ENCODE assay signal across 31 cellular contexts in genomic region chr14:105470163-105470811, GRCh38. TPM values are rescaled to one million over a fixed set of nuclear protein-coding genes. Genes with fewer than 3 reads are reported as not detected.
DNase-seq lines count a peak whose midpoint lies in the region; FAIRE-seq and TF ChIP-seq lines count a peak whose summit lies in the region.
"Had no signal": no experiment of that assay in that cellular context is flagged by ENCODE, and none has a peak within 500 bp of the region (broad histone marks: within the 10 kb centered on the region; RNA-seq: fewer than 3 reads in every experiment).

No MANE protein-coding gene starts in this region.

- H2AFZ ChIP-seq in mammary epithelial cell (ENCODE audit: low read depth, low read length) = no peak overlapping the region

- H4K20me1 ChIP-seq in mammary epithelial cell (ENCODE audit: insufficient read depth, low read length) = peaks cover 5% of the 10 kb centered on the region

- CTCF ChIA-PET in MCF 10A (lab: Yijun Ruan, JAX) = interaction anchor here (0.5 to 1.5 kb wide), 4 partner anchors 10 to 571 kb away, joined by 3 to 5 read pairs (median 4); no protein-coding TSS in a partner anchor
- CTCF ChIA-PET in mammary epithelial cell (lab: Charles Lee; ENCODE audit: low non-redundant PET) = no interaction called here

- H3K27ac Mint-ChIP-seq in MCF 10A (ENCODE audit: low read depth, unreplicated experiment) = no peak overlapping the region
- H3K27ac Mint-ChIP-seq: activated CD4-positive, alpha-beta T cell treated with anti-CD3 and anti-CD28 coated beads, Interleukin-2, amount 10 ng/mL, durations not matched to agents 7 days and 5 days; activated naive CD8-positive, alpha-beta T cell treated with anti-CD3 and anti-CD28 coated beads, Interleukin-2, amount 10 ng/mL, durations not matched to agents 7 days and 5 days; activated T-helper 2 cell treated with anti-CD3 and anti-CD28 coated beads, Interferon-gamma antibody, Interleukin-2, Interleukin-4, amounts not matched to agents 10 μg/mL and 5 μg/mL and 100 μg/mL, durations not matched to agents 14 hours and 24 hours and 36 hours; B cell; dendritic cell treated with granulocyte-macrophage colony-stimulating factor and Interleukin-4, amounts not matched to agents 40 ng/mL and 50 ng/mL, for 4 days; natural killer cell treated with Interleukin-12 subunit alpha and Interleukin-12 subunit beta and Interleukin-15 and Interleukin-18, amount 100 ng/mL, for 72 hours; progenitor cell of endocrine pancreas had no signal

- peak overlapping the region in 1 of 3 donors; percentile 33 for H3K4me3 ChIP-seq in breast epithelium
- no peak overlapping the region for H3K4me3 ChIP-seq in mammary epithelial cell (replicated peaks in 1 of 3; ENCODE audit: insufficient read depth in 1 of 3, low read depth in 2 of 3, low read length in 3 of 3)
- no peak overlapping the region for H3K4me3 ChIP-seq in tibial artery

- H3K79me2 ChIP-seq in mammary epithelial cell (ENCODE audit: insufficient read depth, low read length) = no peaks in the 10 kb centered on the region

- in situ Hi-C loops in mammary epithelial cell (cut with MboI; ENCODE audit: low sequenced_read_pairs in 2 of 2) (no loop called here), KBM-7 (cut with MboI; ENCODE audit: low pct_unique_long_range_greater_than_20kb, low sequenced_read_pairs) (no loop called here)

- no TSS peak for BruUV-seq in MCF 10A (replicated peaks; lab: Mats Ljungman, UMichigan)
- TSS peak; percentile 55 for BruUV-seq in mammary epithelial cell (replicated peaks; lab: Mats Ljungman, UMichigan)

- TF ChIP-seq CTCF in breast epithelium (IDR thresholded peaks at IDR 0.05) (no peak), MCF 10A (IDR thresholded peaks at IDR 0.05; ENCODE audit: unreplicated experiment) (no peak), mammary epithelial cell (conservative IDR thresholded peaks at IDR 0.05 in 1 of 2, IDR thresholded peaks at IDR 0.05 in 1 of 2; ENCODE audit: extremely low read depth in 1 of 2, insufficient read depth in 1 of 2, low read depth in 1 of 2, low read length in 2 of 2) (no peak), tibial artery (IDR thresholded peaks at IDR 0.05) (no peak)

- no peak for TF ChIP-seq POLR2A in breast epithelium (IDR thresholded peaks at IDR 0.05)
- no peak for TF ChIP-seq POLR2A in GM12891 (IDR thresholded peaks at IDR 0.05; ENCODE audit: low read depth, low read length)

- no peak overlapping the region for H3K9ac ChIP-seq in mammary epithelial cell (ENCODE audit: insufficient read depth, low read length)

- POLR2A ChIA-PET in MCF 10A (lab: Yijun Ruan, JAX) = interaction anchor here (0.7 to 1.2 kb wide), 2 partner anchors 19 to 296 kb away, joined by 3 read pairs; no protein-coding TSS in a partner anchor

- no peak for FAIRE-seq in GM12891 (lab: Jason Lieb, UNC)
- FAIRE-seq: GM18507 had no signal

- H3K4me1 ChIP-seq in breast epithelium = peaks cover 35 to 53% of the 10 kb centered on the region in 2 donors
- H3K4me1 ChIP-seq in mammary epithelial cell (ENCODE audit: insufficient read depth, low read length) = peaks cover 44% of the 10 kb centered on the region
- peaks cover 12 to 90% (median 66%) of the 10 kb centered on the region in 4 donors for H3K4me1 ChIP-seq in tibial artery

- peaks cover 14% of the 10 kb centered on the region for H3K36me3 Mint-ChIP-seq in MCF 10A (ENCODE audit: insufficient read depth, unreplicated experiment)
- H3K36me3 Mint-ChIP-seq: activated naive CD8-positive, alpha-beta T cell treated with anti-CD3 and anti-CD28 coated beads, Interleukin-2, amount 10 ng/mL, durations not matched to agents 7 days and 5 days; natural killer cell treated with Interleukin-12 subunit alpha and Interleukin-12 subunit beta and Interleukin-15 and Interleukin-18, amount 100 ng/mL, for 72 hours had no signal

- H3K4me2 ChIP-seq in mammary epithelial cell (ENCODE audit: insufficient read depth, low read depth, low read length) = no peak overlapping the region

- H3K27me3 ChIP-seq in breast epithelium (no peaks in the 10 kb centered on the region), mammary epithelial cell (ENCODE audit: insufficient read depth, low read length) (no peaks in the 10 kb centered on the region), tibial artery (no peaks in the 10 kb centered on the region)

- dilution Hi-C loops in mammary epithelial cell (cut with HindIII; ENCODE audit: low sequenced_read_pairs) = no loop called here

- peaks cover 5% of the 10 kb centered on the region for H3K4me1 Mint-ChIP-seq in MCF 10A (ENCODE audit: insufficient read depth, unreplicated experiment)
- H3K4me1 Mint-ChIP-seq: activated naive CD8-positive, alpha-beta T cell treated with anti-CD3 and anti-CD28 coated beads, Interleukin-2, amount 10 ng/mL, durations not matched to agents 7 days and 5 days had no signal

- intact Hi-C loops in breast epithelium (cut with DNase I; ENCODE audit: low total_unique reads) (no loop called here), MCF 10A (cut with micrococcal nuclease) (no loop called here), mammary epithelial cell (cut with micrococcal nuclease) (no loop called here), tibial artery (cut with DNase I; ENCODE audit: low total_unique reads) (loop anchor here (10.0 kb wide), 1 partner anchor 715 kb away; the partner anchor contains the start of gene SIVA1)

- H3K9me3 Mint-ChIP-seq in MCF 10A (ENCODE audit: unreplicated experiment) = no peaks in the 10 kb centered on the region
- H3K9me3 Mint-ChIP-seq: activated CD4-positive, alpha-beta T cell treated with anti-CD3 and anti-CD28 coated beads, Interleukin-2, amount 10 ng/mL, durations not matched to agents 7 days and 5 days; activated naive CD8-positive, alpha-beta T cell treated with anti-CD3 and anti-CD28 coated beads, Interleukin-2, amount 10 ng/mL, durations not matched to agents 7 days and 5 days; activated T-helper 2 cell treated with anti-CD3 and anti-CD28 coated beads, Interferon-gamma antibody, Interleukin-2, Interleukin-4, amounts not matched to agents 10 μg/mL and 5 μg/mL and 100 μg/mL, durations not matched to agents 14 hours and 24 hours and 36 hours; brain; dendritic cell treated with granulocyte-macrophage colony-stimulating factor and Interleukin-4, amounts not matched to agents 40 ng/mL and 50 ng/mL, for 4 days; natural killer cell treated with Interleukin-12 subunit alpha and Interleukin-12 subunit beta and Interleukin-15 and Interleukin-18, amount 100 ng/mL, for 72 hours had no signal

- DNase-seq in breast epithelium (ENCODE audit: low spot score in 2 of 2) (no peak), MCF 10A (ENCODE audit: unreplicated experiment) (no peak), mammary epithelial cell (no peak), left kidney (ENCODE audit: low read depth, low spot score) (peak; percentile 73), tibial artery (no peak), T-helper 2 cell (no peak), KBM-7 (no peak), GM12891 (ENCODE audit: insufficient read length, low spot score) (no peak)
- DNase-seq: activated CD4-positive, alpha-beta T cell treated with anti-CD3 and anti-CD28 coated beads, Interleukin-2, amount 10 ng/mL, durations not matched to agents 7 days and 5 days; activated naive CD8-positive, alpha-beta T cell treated with anti-CD3 and anti-CD28 coated beads, Interleukin-2, amount 10 ng/mL, durations not matched to agents 7 days and 5 days; Calu3; EL; erythroblast; foreskin melanocyte; KG1; midbrain; MV-4-11; NCI-H2227 treated with DMSO at 0.1 percent for 48 hours; NCI-H748 treated with DMSO at 0.1 percent for 48 hours; OCI-M1; stimulated activated CD4-positive, alpha-beta T cell treated with anti-CD3 and anti-CD28 coated beads, Interleukin-2, amount 100 ng/mL, for 24 hours; stimulated activated naive CD4-positive, alpha-beta T cell treated with Interleukin-2 at 50 U/mL for 16 hours; T-helper 1 cell had no signal

- H3K27ac ChIP-seq in breast epithelium (peak overlapping the region; percentile 96 to 99), mammary epithelial cell (ENCODE audit: insufficient read depth, low read depth, low read length) (no peak overlapping the region), tibial artery (peak overlapping the region; percentile 97 to 98)

- WGBS in mammary epithelial cell (ENCODE audit: low coverage, missing lambda C conversion rate) = 98% methylated on average over 13 of the region's 41 CpGs

- H3K9me3 ChIP-seq in breast epithelium (no peaks in the 10 kb centered on the region), mammary epithelial cell (replicated peaks; ENCODE audit: insufficient read depth, low read length) (no peaks in the 10 kb centered on the region), tibial artery (no peaks in the 10 kb centered on the region)

- H3K27me3 Mint-ChIP-seq in MCF 10A (ENCODE audit: insufficient read depth, unreplicated experiment) = no peaks in the 10 kb centered on the region
- H3K27me3 Mint-ChIP-seq: activated naive CD8-positive, alpha-beta T cell treated with anti-CD3 and anti-CD28 coated beads, Interleukin-2, amount 10 ng/mL, durations not matched to agents 7 days and 5 days; B cell; brain; natural killer cell treated with Interleukin-12 subunit alpha and Interleukin-12 subunit beta and Interleukin-15 and Interleukin-18, amount 100 ng/mL, for 72 hours; progenitor cell of endocrine pancreas had no signal

- no peak overlapping the region for H3K4me3 Mint-ChIP-seq in MCF 10A (ENCODE audit: unreplicated experiment)
- H3K4me3 Mint-ChIP-seq: activated CD4-positive, alpha-beta T cell treated with anti-CD3 and anti-CD28 coated beads, Interleukin-2, amount 10 ng/mL, durations not matched to agents 7 days and 5 days; activated naive CD8-positive, alpha-beta T cell treated with anti-CD3 and anti-CD28 coated beads, Interleukin-2, amount 10 ng/mL, durations not matched to agents 7 days and 5 days; B cell; brain; dendritic cell treated with granulocyte-macrophage colony-stimulating factor and Interleukin-4, amounts not matched to agents 40 ng/mL and 50 ng/mL, for 4 days; natural killer cell treated with Interleukin-12 subunit alpha and Interleukin-12 subunit beta and Interleukin-15 and Interleukin-18, amount 100 ng/mL, for 72 hours had no signal

- H3K36me3 ChIP-seq in breast epithelium (no peaks in the 10 kb centered on the region), mammary epithelial cell (ENCODE audit: insufficient read depth, low read length) (peaks cover 4% of the 10 kb centered on the region), tibial artery (peaks cover 0 to 32% (median 22%) of the 10 kb centered on the region in 3 donors)

RNA-seq across cellular contexts. Expression of gene CRIP2, which starts 4.3 kb away (rescaled TPM):
- total RNA-seq in breast epithelium (100 to 1,000 TPM in 1 of 3 donors, 10 to 100 TPM in 2; 46.2 to 146 (median 92.1) TPM), MCF 10A (2022) (31.1 and 50.5 TPM in 2 replicates), mammary epithelial cell (100 to 1,000 TPM in 1 of 2 donors, 10 to 100 TPM in 1; 97.7 to 103 TPM)
- polyA plus RNA-seq in mammary epithelial cell = 120 TPM
- polyA minus RNA-seq in mammary epithelial cell = 52.5 TPM
- 0.68 TPM for polyA plus RNA-seq in GM12891 (2012; ENCODE audit: low read depth, missing spikeins)

RNA-seq across cellular contexts. Expression of gene CRIP1, which starts 16.4 kb away (rescaled TPM):
- total RNA-seq in breast epithelium (10 to 100 TPM; 24.1 to 32.8 (median 32.8) TPM), MCF 10A (2022) (not detected in 2 replicates), mammary epithelial cell (under 1 TPM; 0.50 to 0.59 TPM)
- 0.37 TPM for polyA plus RNA-seq in mammary epithelial cell
- polyA minus RNA-seq in mammary epithelial cell = not detected
- polyA plus RNA-seq in GM12891 (2012; ENCODE audit: low read depth, missing spikeins) = 277 TPM
- total RNA-seq: A172 had no signal

RNA-seq across cellular contexts. Expression of gene TEDC1, which starts 20.8 kb away (rescaled TPM):
- total RNA-seq in breast epithelium (1 to 10 TPM; 4.9 to 7.8 (median 6.7) TPM), MCF 10A (2022) (11.2 and 17.6 TPM in 2 replicates), mammary epithelial cell (10 to 100 TPM in 1 of 2 donors, 1 to 10 TPM in 1; 3.5 to 21.3 TPM)
- 12.6 TPM for polyA plus RNA-seq in mammary epithelial cell
- polyA minus RNA-seq in mammary epithelial cell = 2.1 TPM
- 8.1 TPM for polyA plus RNA-seq in GM12891 (2012; ENCODE audit: low read depth, missing spikeins)

RNA-seq across cellular contexts. Expression of gene MTA1, which starts 50.7 kb away (rescaled TPM):
- 10 to 100 TPM; 50.7 to 70.1 (median 68.8) TPM for total RNA-seq in breast epithelium
- total RNA-seq in MCF 10A (2022) = 154 and 166 TPM in 2 replicates
- 100 to 1,000 TPM in 1 of 2 donors, 10 to 100 TPM in 1; 52.3 to 120 TPM for total RNA-seq in mammary epithelial cell
- 50.7 TPM for polyA plus RNA-seq in mammary epithelial cell
- 54.0 TPM for polyA minus RNA-seq in mammary epithelial cell
- polyA plus RNA-seq in GM12891 (2012; ENCODE audit: low read depth, missing spikeins) = 64.5 TPM

RNA-seq across cellular contexts. Expression of gene TMEM121, which starts 56.1 kb away (rescaled TPM):
- total RNA-seq in breast epithelium (1 to 10 TPM; 2.4 to 9.2 (median 9.2) TPM), MCF 10A (2022) (0.34 and 0.68 TPM in 2 replicates), mammary epithelial cell (1 to 10 TPM; 2.2 to 6.0 TPM)
- 1.9 TPM for polyA plus RNA-seq in mammary epithelial cell
- not detected for polyA minus RNA-seq in mammary epithelial cell
- 0.18 TPM for polyA plus RNA-seq in GM12891 (2012; ENCODE audit: low read depth, missing spikeins)

Comparison
In these comparisons a context has a peak if more than half of its experiments do, and no peak if none do; other contexts are left out.
1. RNA of gene CRIP1, which starts 16.4 kb away (total RNA-seq): 24.1 to 32.8 TPM in breast epithelium; 0.50 to 0.59 TPM in mammary epithelial cell and not detected in MCF 10A; every median in the first group is over 10 times any median in the second.